8 cellular contexts compared by ENCODE assay signal in genomic region chr10:50310560-50311174, GRCh38. TPM values are rescaled to one million over a fixed set of nuclear protein-coding genes. Genes with fewer than 3 reads are reported as not detected.
DNase-seq lines count a peak whose midpoint lies in the region; ATAC-seq and TF ChIP-seq lines count a peak whose summit lies in the region.

No MANE protein-coding gene starts in this region.

- no peak overlapping the region for H2BK15ac ChIP-seq in H9 (ENCODE audit: low read depth, low read length)

- H3K27ac ChIP-seq in H9 (ENCODE audit: insufficient read length, low read depth, low read length): no peak overlapping the region
- no peak overlapping the region for H3K27ac ChIP-seq in esophagus squamous epithelium

- DNase-seq in DMS 273 (lab: John Stamatoyannopoulos, UW; ENCODE audit: unreplicated experiment): peak; percentile 50
- no peak for DNase-seq in DMS 273 treated with DMSO at 0.1 percent for 48 hours (lab: John Stamatoyannopoulos, UW)
- peak; percentile 74 for DNase-seq in H9
- DNase-seq in OCI-M1 (lab: John Stamatoyannopoulos, UW): peak; percentile 78
- DNase-seq in esophagus squamous epithelium (lab: John Stamatoyannopoulos, UW): no peak
- peak; percentile 14 for DNase-seq in stimulated activated naive B cell treated with anti-CD40 and anti-IgM and Interleukin-4, amounts not matched to agents 10 μg/mL and 1 μg/mL and 100 μg/mL, for 72 hours
- no peak for DNase-seq in DMS79 treated with DMSO at 0.1 percent for 48 hours (lab: John Stamatoyannopoulos, UW)
- no peak for DNase-seq in SHP77 (lab: John Stamatoyannopoulos, UW)

- no peaks in the 10 kb centered on the region for H3K79me2 ChIP-seq in H9 (ENCODE audit: insufficient read depth, low read length)

- H2AK5ac ChIP-seq in H9 (ENCODE audit: insufficient read length, low read length): no peak overlapping the region

- no peak overlapping the region for H4K8ac ChIP-seq in H9 (replicated peaks; ENCODE audit: insufficient read length, low read depth, low read length)

- TF ChIP-seq POLR2A in esophagus squamous epithelium (IDR thresholded peaks at IDR 0.05): no peak

- H3K23ac ChIP-seq in H9 (ENCODE audit: insufficient read length, low read depth, low read length): no peak overlapping the region

- intact Hi-C loops in esophagus squamous epithelium (cut with DNase I): no loop called here

- no peak overlapping the region for H3K4me3 ChIP-seq in esophagus squamous epithelium

- H3K4me1 Mint-ChIP-seq in H9: no peaks in the 10 kb centered on the region
- H3K4me1 Mint-ChIP-seq in stimulated activated naive B cell treated with anti-CD40 and anti-IgM and Interleukin-4, amounts not matched to agents 10 μg/mL and 1 μg/mL and 100 μg/mL, for 72 hours: peaks cover 5 to 6% of the 10 kb centered on the region in 2 donors

- no peak overlapping the region for H3K27ac Mint-ChIP-seq in H9
- H3K27ac Mint-ChIP-seq in stimulated activated naive B cell treated with anti-CD40 and anti-IgM and Interleukin-4, amounts not matched to agents 10 μg/mL and 1 μg/mL and 100 μg/mL, for 72 hours: no peak overlapping the region

- no peak overlapping the region for H3K4ac ChIP-seq in H9 (ENCODE audit: low read depth, low read length)

- H2BK12ac ChIP-seq in H9 (ENCODE audit: insufficient read length, low read depth, low read length): no peak overlapping the region

- H3T11ph ChIP-seq in H9 (ENCODE audit: low read length): no peak overlapping the region

- H3K14ac ChIP-seq in H9 (ENCODE audit: insufficient read depth, low read length): no peak overlapping the region

- no peaks in the 10 kb centered on the region for H4K20me1 ChIP-seq in H9 (ENCODE audit: control insufficient read depth, insufficient read depth, insufficient read length)

- no peak overlapping the region for H2BK120ac ChIP-seq in H9 (ENCODE audit: low read depth, low read length, poor library complexity, severe bottlenecking)

- H3K4me1 ChIP-seq in H9 (ENCODE audit: insufficient read depth, low read length) (no peaks in the 10 kb centered on the region), esophagus squamous epithelium (peaks cover 0 to 8% (median 5%) of the 10 kb centered on the region in 3 donors)

- no peak overlapping the region for H2BK5ac ChIP-seq in H9 (ENCODE audit: insufficient read length, low read length)

- H3K4me2 ChIP-seq in H9 (ENCODE audit: insufficient read depth, insufficient read length, low read length): no peak overlapping the region

- H3K23me2 ChIP-seq in H9 (ENCODE audit: insufficient read length, low read depth, low read length, poor library complexity, severe bottlenecking): no peaks in the 10 kb centered on the region

- no peaks in the 10 kb centered on the region for H3K27me3 ChIP-seq in H9 (ENCODE audit: insufficient read depth, low read length)
- no peaks in the 10 kb centered on the region for H3K27me3 ChIP-seq in esophagus squamous epithelium

- H3K36me3 ChIP-seq in esophagus squamous epithelium: peaks cover 0 to 70% (median 0%) of the 10 kb centered on the region in 3 donors

- H3K27me3 Mint-ChIP-seq in H9 (ENCODE audit: low read depth): no peaks in the 10 kb centered on the region; the same call in 1 of the 2 replicates
- no peaks in the 10 kb centered on the region for H3K27me3 Mint-ChIP-seq in stimulated activated naive B cell treated with anti-CD40 and anti-IgM and Interleukin-4, amounts not matched to agents 10 μg/mL and 1 μg/mL and 100 μg/mL, for 72 hours

- H3K9ac ChIP-seq in H9 (ENCODE audit: extremely low read depth, insufficient read length, low read length): no peak overlapping the region

- ATAC-seq in stimulated activated naive B cell treated with anti-CD40 and anti-IgM and Interleukin-4, amounts not matched to agents 10 μg/mL and 1 μg/mL and 100 μg/mL, for 72 hours (replicated peaks): peak; percentile 61 to 76

- no peak overlapping the region for H2BK20ac ChIP-seq in H9 (ENCODE audit: low read depth, low read length, poor library complexity, severe bottlenecking)

- peak; percentile 69 for TF ChIP-seq CTCF in H9 (conservative IDR thresholded peaks at IDR 0.05)
- TF ChIP-seq CTCF in esophagus squamous epithelium (IDR thresholded peaks at IDR 0.05): peak in 4 of 6 experiments; percentile 9 to 67 (median 34)

- H3K9me3 ChIP-seq in H9 (ENCODE audit: control insufficient read depth, low read depth, low read length) (no peaks in the 10 kb centered on the region), esophagus squamous epithelium (no peaks in the 10 kb centered on the region)

- no peak overlapping the region for H2AFZ ChIP-seq in H9 (ENCODE audit: low read length)

- no peak overlapping the region for H4K5ac ChIP-seq in H9 (ENCODE audit: insufficient read length, low read depth, low read length)

- H3K18ac ChIP-seq in H9 (ENCODE audit: insufficient read length, low read depth, low read length): no peak overlapping the region

- WGBS in H9 (ENCODE audit: extremely low coverage, insufficient read length, low lambda C conversion rate): no CpG with 5 or more reads among the region's 4 CpGs
- 75 to 84% methylated on average over 3 to 4 of the region's 4 CpGs for WGBS in esophagus squamous epithelium, 2 donors

- no peak overlapping the region for H3K56ac ChIP-seq in H9 (ENCODE audit: insufficient read length, low read depth, low read length)

- H3K9me3 Mint-ChIP-seq in H9: no peaks in the 10 kb centered on the region
- H3K9me3 Mint-ChIP-seq in stimulated activated naive B cell treated with anti-CD40 and anti-IgM and Interleukin-4, amounts not matched to agents 10 μg/mL and 1 μg/mL and 100 μg/mL, for 72 hours: peaks cover 8 to 9% of the 10 kb centered on the region in 2 donors

- no peak overlapping the region for H3K4me3 Mint-ChIP-seq in H9
- H3K4me3 Mint-ChIP-seq in stimulated activated naive B cell treated with anti-CD40 and anti-IgM and Interleukin-4, amounts not matched to agents 10 μg/mL and 1 μg/mL and 100 μg/mL, for 72 hours: no peak overlapping the region

- H3K79me1 ChIP-seq in H9 (ENCODE audit: insufficient read depth, low read depth, low read length, poor library complexity, severe bottlenecking): no peaks in the 10 kb centered on the region

- H3K36me3 Mint-ChIP-seq in H9 (ENCODE audit: insufficient read depth in 1 of 3, low read depth in 3 of 3): peaks cover 2 to 14% (median 2%) of the 10 kb centered on the region in 3 experiments; a peak in 6 of 7 replicates
- peaks cover 36 to 47% of the 10 kb centered on the region in 2 donors for H3K36me3 Mint-ChIP-seq in stimulated activated naive B cell treated with anti-CD40 and anti-IgM and Interleukin-4, amounts not matched to agents 10 μg/mL and 1 μg/mL and 100 μg/mL, for 72 hours

- no peak overlapping the region for H4K91ac ChIP-seq in H9 (ENCODE audit: insufficient read length, low read depth, low read length)

RNA-seq across cellular contexts. Expression of gene ASAH2, which starts 59.4 kb away (rescaled TPM):
- total RNA-seq in H9 (2021) (4.6 and 5.9 TPM in 2 replicates), esophagus squamous epithelium (1 to 10 TPM in 1 of 4 donors, under 1 TPM in 3; 0.32 to 5.9 (median 0.54) TPM)

Comparison
In these comparisons a context has a peak if more than half of its experiments do, and no peak if none do; other contexts are left out.
1. DNase-seq: peak in DMS 273 (single experiment), H9 (single experiment), OCI-M1 (single experiment) and stimulated activated naive B cell treated with anti-CD40 and anti-IgM and Interleukin-4, amounts not matched to agents 10 μg/mL and 1 μg/mL and 100 μg/mL, for 72 hours (single experiment); none in DMS 273 treated with DMSO at 0.1 percent for 48 hours (single experiment), esophagus squamous epithelium (single experiment), DMS79 treated with DMSO at 0.1 percent for 48 hours (single experiment) and SHP77 (0 of 2).